23 cellular contexts compared by ENCODE assay signal in the genomic region with DNA sequence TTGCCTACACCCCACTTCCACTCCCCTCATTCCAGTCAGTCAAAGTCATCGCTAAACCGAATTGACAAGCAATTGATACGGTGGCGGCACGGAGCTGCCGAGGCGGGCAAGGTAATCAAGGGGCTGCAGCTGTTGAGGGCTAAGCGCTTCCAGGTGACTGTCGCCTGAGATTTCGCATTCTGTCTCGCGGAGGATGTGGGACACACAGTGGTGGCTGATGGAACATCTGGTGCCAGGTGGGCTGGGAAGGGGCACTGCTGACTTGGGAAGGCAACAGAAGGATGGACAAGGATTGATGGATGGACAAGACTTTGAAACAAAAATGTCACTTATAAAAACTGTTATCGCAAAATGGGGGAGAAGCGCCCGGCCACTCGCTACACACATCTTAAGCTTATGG.
"Had no signal": no experiment of that assay in that cellular context is flagged by ENCODE, and none has a peak within 500 bp of the region (broad histone marks: within the 10 kb centered on the region; RNA-seq: fewer than 3 reads in every experiment).

No MANE protein-coding gene starts in this region.

- H3K9me3 ChIP-seq: esophagus muscularis mucosa, right lobe of liver, tibial nerve had no signal

- H3K4me1 ChIP-seq: esophagus muscularis mucosa, right lobe of liver, tibial nerve had no signal

- H3K4me3 ChIP-seq: esophagus muscularis mucosa, right lobe of liver, tibial nerve had no signal

- H3K4me3 Mint-ChIP-seq: activated CD4-positive, alpha-beta memory T cell treated with anti-CD3 and anti-CD28 coated beads for 36 hours; activated naive CD4-positive, alpha-beta T cell treated with anti-CD3 and anti-CD28 coated beads, Interleukin-2, amount 50 U/mL, for 24 hours; activated naive CD8-positive, alpha-beta T cell treated with anti-CD3 and anti-CD28 coated beads, Interleukin-2, amount 50 U/mL, for 24 hours; dendritic cell treated with granulocyte-macrophage colony-stimulating factor and Interleukin-4, amounts not matched to agents 40 ng/mL and 50 ng/mL, for 4 days; mesothelial cell of epicardium; naive B cell had no signal

- H3K27me3 ChIP-seq: esophagus muscularis mucosa, right lobe of liver, tibial nerve had no signal

- DNase-seq: activated CD4-positive, alpha-beta memory T cell treated with anti-CD3 and anti-CD28 coated beads for 36 hours; activated CD4-positive, alpha-beta T cell treated with anti-CD3 and anti-CD28 coated beads for 4 hours; activated naive CD8-positive, alpha-beta T cell treated with anti-CD3 and anti-CD28 coated beads, Interleukin-2, amount 50 U/mL, for 24 hours; activated T-cell treated with anti-CD3 and anti-CD28 coated beads, Interleukin-2, amount 50 U/mL, for 48 hours; amygdala; central memory CD4-positive, alpha-beta T cell; foreskin melanocyte; kidney; left colon; mammary epithelial cell; naive B cell; nucleus accumbens; posterior cingulate gyrus; right lobe of liver; stimulated activated CD4-positive, alpha-beta T cell treated with anti-CD3 and anti-CD28 coated beads, Interleukin-2, amount 100 ng/mL, for 48 hours; stimulated activated naive CD4-positive, alpha-beta T cell treated with Interleukin-2 at 50 U/mL for 16 hours; T-helper 1 cell had no signal

- H3K27me3 Mint-ChIP-seq: dendritic cell treated with granulocyte-macrophage colony-stimulating factor and Interleukin-4, amounts not matched to agents 40 ng/mL and 50 ng/mL, for 4 days had no signal

- H3K36me3 ChIP-seq: esophagus muscularis mucosa, right lobe of liver, tibial nerve had no signal

- H3K36me3 Mint-ChIP-seq: activated CD4-positive, alpha-beta memory T cell treated with anti-CD3 and anti-CD28 coated beads for 36 hours; activated naive CD4-positive, alpha-beta T cell treated with anti-CD3 and anti-CD28 coated beads, Interleukin-2, amount 50 U/mL, for 24 hours; mesothelial cell of epicardium; naive B cell had no signal

- H3K27ac Mint-ChIP-seq: activated CD4-positive, alpha-beta memory T cell treated with anti-CD3 and anti-CD28 coated beads for 36 hours; activated naive CD4-positive, alpha-beta T cell treated with anti-CD3 and anti-CD28 coated beads, Interleukin-2, amount 50 U/mL, for 24 hours; activated naive CD8-positive, alpha-beta T cell treated with anti-CD3 and anti-CD28 coated beads, Interleukin-2, amount 50 U/mL, for 24 hours; activated T-helper 2 cell treated with anti-CD3 and anti-CD28 coated beads, Interferon-gamma antibody, Interleukin-2, Interleukin-4, amounts not matched to agents 10 μg/mL and 5 μg/mL and 100 μg/mL, durations not matched to agents 14 hours and 24 hours and 36 hours; dendritic cell treated with granulocyte-macrophage colony-stimulating factor and Interleukin-4, amounts not matched to agents 40 ng/mL and 50 ng/mL, for 4 days; mesothelial cell of epicardium; naive B cell had no signal

- H3K4me1 Mint-ChIP-seq: activated naive CD4-positive, alpha-beta T cell treated with anti-CD3 and anti-CD28 coated beads, Interleukin-2, amount 50 U/mL, for 24 hours; activated naive CD8-positive, alpha-beta T cell treated with anti-CD3 and anti-CD28 coated beads, Interleukin-2, amount 50 U/mL, for 24 hours; mesothelial cell of epicardium; naive B cell had no signal

- H3K9me3 Mint-ChIP-seq: activated CD4-positive, alpha-beta memory T cell treated with anti-CD3 and anti-CD28 coated beads for 36 hours; activated naive CD4-positive, alpha-beta T cell treated with anti-CD3 and anti-CD28 coated beads, Interleukin-2, amount 50 U/mL, for 24 hours; activated naive CD8-positive, alpha-beta T cell treated with anti-CD3 and anti-CD28 coated beads, Interleukin-2, amount 50 U/mL, for 24 hours; activated T-helper 2 cell treated with anti-CD3 and anti-CD28 coated beads, Interferon-gamma antibody, Interleukin-2, Interleukin-4, amounts not matched to agents 10 μg/mL and 5 μg/mL and 100 μg/mL, durations not matched to agents 14 hours and 24 hours and 36 hours; dendritic cell treated with granulocyte-macrophage colony-stimulating factor and Interleukin-4, amounts not matched to agents 40 ng/mL and 50 ng/mL, for 4 days had no signal

- H3K27ac ChIP-seq: esophagus muscularis mucosa, right lobe of liver, tibial nerve had no signal

- ATAC-seq: activated naive CD8-positive, alpha-beta T cell treated with anti-CD3 and anti-CD28 coated beads, Interleukin-2, amount 50 U/mL, for 24 hours; left colon; right lobe of liver had no signal
